1 cellular context compared by ENCODE assay signal in genomic region chr19:394857-395256, GRCh38. TPM values are rescaled to one million over a fixed set of nuclear protein-coding genes. Genes with fewer than 3 reads are reported as not detected.
"Had no signal": no experiment of that assay in that cellular context is flagged by ENCODE, and none has a peak within 500 bp of the region (broad histone marks: within the 10 kb centered on the region; RNA-seq: fewer than 3 reads in every experiment).

No MANE protein-coding gene starts in this region.

RNA-seq across cellular contexts. Expression of gene C2CD4C, which starts 14.1 kb away (rescaled TPM):
- total RNA-seq: M059J had no signal
